Comparison of ENCODE assay signal across 10 cellular contexts in the genomic region with DNA sequence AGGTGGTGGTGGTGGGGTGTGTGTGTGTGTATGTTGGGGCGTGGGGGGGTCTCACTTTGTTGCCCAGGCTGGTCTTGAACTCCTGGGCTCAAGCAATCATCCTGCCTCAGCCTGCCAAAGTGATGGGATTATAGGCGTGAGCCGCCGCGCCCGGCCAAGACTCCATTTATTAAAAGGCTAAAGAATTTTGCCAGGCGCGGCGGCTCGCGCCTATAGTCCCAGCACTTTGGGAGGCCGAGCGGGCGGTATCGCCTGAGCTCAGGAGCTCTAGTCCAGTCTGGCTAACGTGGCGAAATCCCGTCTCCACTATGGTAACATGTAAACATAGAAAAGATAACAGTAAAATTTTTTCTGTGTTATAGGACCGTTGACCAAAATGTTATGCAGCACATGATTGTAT.
"Had no signal": no experiment of that assay in that cellular context is flagged by ENCODE, and none has a peak within 500 bp of the region (broad histone marks: within the 10 kb centered on the region; RNA-seq: fewer than 3 reads in every experiment).

No MANE protein-coding gene starts in this region.

- H3K9me3 Mint-ChIP-seq: activated T-helper 2 cell treated with anti-CD3 and anti-CD28 coated beads, Interferon-gamma antibody, Interleukin-2, Interleukin-4, amounts not matched to agents 10 μg/mL and 5 μg/mL and 100 μg/mL, durations not matched to agents 14 hours and 24 hours and 36 hours; central memory CD8-positive, alpha-beta T cell; dendritic cell treated with granulocyte-macrophage colony-stimulating factor and Interleukin-4, amounts not matched to agents 40 ng/mL and 50 ng/mL, for 4 days; effector memory CD8-positive, alpha-beta T cell; naive thymus-derived CD8-positive, alpha-beta T cell had no signal

- H3K4me3 ChIP-seq: hepatocyte had no signal

- H3K27me3 ChIP-seq: adrenal gland, body of pancreas, hepatocyte, upper lobe of right lung had no signal

- H3K27me3 Mint-ChIP-seq: central memory CD8-positive, alpha-beta T cell; dendritic cell treated with granulocyte-macrophage colony-stimulating factor and Interleukin-4, amounts not matched to agents 40 ng/mL and 50 ng/mL, for 4 days; effector memory CD8-positive, alpha-beta T cell; naive thymus-derived CD8-positive, alpha-beta T cell had no signal

- H3K27ac ChIP-seq: hepatocyte, upper lobe of right lung had no signal

- H3K4me1 ChIP-seq: prostate gland, upper lobe of right lung had no signal

- H3K36me3 ChIP-seq: prostate gland, upper lobe of right lung had no signal

- H2AFZ ChIP-seq: hepatocyte had no signal

- H3K9me3 ChIP-seq: adrenal gland, body of pancreas, prostate gland, upper lobe of right lung had no signal
